ENCODE assay signal across 12 cellular contexts in the genomic region with DNA sequence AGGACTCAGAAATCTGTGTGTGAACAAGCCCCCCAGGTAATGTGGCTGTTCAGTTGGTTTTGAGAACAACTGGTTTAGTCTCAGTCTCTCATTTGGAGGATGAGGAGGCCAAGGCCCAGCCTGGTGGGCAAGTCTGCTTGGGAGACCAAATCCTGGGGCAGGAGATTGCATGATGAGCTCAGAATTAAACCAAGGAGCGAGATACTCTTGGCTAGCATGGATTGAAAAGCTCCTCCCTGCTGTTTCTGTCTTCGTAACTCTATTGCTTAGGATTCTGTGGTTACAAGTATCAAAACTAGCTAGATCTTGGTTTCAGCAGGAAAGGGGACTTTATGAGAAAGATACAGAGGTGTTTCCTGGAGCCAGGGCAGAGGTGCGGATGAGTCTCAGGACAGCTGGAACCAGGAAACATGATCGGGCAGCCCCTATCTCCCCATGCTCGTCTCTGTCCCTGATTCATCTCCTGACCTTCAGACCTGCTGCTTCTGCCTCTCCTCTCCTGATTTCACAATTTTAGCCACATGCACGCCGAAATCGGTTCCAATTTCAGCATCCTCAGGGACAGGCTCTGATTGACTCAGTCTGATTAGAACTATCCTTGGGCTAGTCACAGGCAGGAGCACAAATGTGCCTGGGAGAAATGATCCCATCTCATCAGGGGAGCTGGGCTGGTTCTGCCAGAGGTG. TPM values are rescaled to one million over a fixed set of nuclear protein-coding genes. Genes with fewer than 3 reads are reported as not detected.
DNase-seq lines count a peak whose midpoint lies in the region; ATAC-seq and TF ChIP-seq lines count a peak whose summit lies in the region.
"Had no signal": no experiment of that assay in that cellular context is flagged by ENCODE, and none has a peak within 500 bp of the region (broad histone marks: within the 10 kb centered on the region; RNA-seq: fewer than 3 reads in every experiment).

No MANE protein-coding gene starts in this region.

- H3K9me3 Mint-ChIP-seq in stimulated activated effector memory CD8-positive, alpha-beta T cell treated with anti-CD3 and anti-CD28 coated beads, Interleukin-12 subunit alpha, Interleukin-12 subunit beta, amount 100 ng/mL, for 72 hours, result peaks cover 3% of the 10 kb centered on the region
- H3K9me3 Mint-ChIP-seq in activated CD4-positive, alpha-beta memory T cell treated with anti-CD3 and anti-CD28 coated beads, Interleukin-2, amount 10 ng/mL, durations not matched to agents 7 days and 5 days, result no peaks in the 10 kb centered on the region

- peak overlapping the region; percentile 65 for H2AFZ ChIP-seq in GM23248
- H2AFZ ChIP-seq in hepatocyte, result no peak overlapping the region

- H3K4me3 ChIP-seq in GM23248 (peak overlapping the region; percentile 46), astrocyte of the cerebellum (ENCODE audit: low read depth, low read length) (no peak overlapping the region), hepatocyte (no peak overlapping the region)
- H3K4me3 ChIP-seq: MG63 had no signal

- DNase-seq in GM23248 (peak; percentile 91), astrocyte of the cerebellum (ENCODE audit: low read depth) (peak; percentile 31), hepatocyte (ENCODE audit: low spot score) (no peak), T-helper 17 cell (no peak)
- DNase-seq in stimulated activated effector memory CD8-positive, alpha-beta T cell treated with anti-CD3 and anti-CD28 coated beads, Interleukin-12 subunit alpha, Interleukin-12 subunit beta, amount 100 ng/mL, for 72 hours (ENCODE audit: low spot score in 2 of 2), result no peak
- DNase-seq in activated CD4-positive, alpha-beta memory T cell treated with anti-CD3 and anti-CD28 coated beads, Interleukin-2, amount 10 ng/mL, durations not matched to agents 7 days and 5 days, result no peak
- DNase-seq in activated effector memory CD4-positive, alpha-beta T cell treated with anti-CD3 and anti-CD28 coated beads, Interleukin-2, amount 50 U/mL, for 16 hours, result no peak
- DNase-seq: activated CD4-positive, alpha-beta T cell treated with anti-CD3 and anti-CD28 coated beads for 48 hours; DMS79; MG63 had no signal

- POLR2A ChIA-PET in activated CD4-positive, alpha-beta memory T cell treated with anti-CD3 and anti-CD28 coated beads, Interleukin-2, amount 10 ng/mL, durations not matched to agents 7 days and 5 days (lab: Charles Lee), result no interaction called here

- H3K27me3 ChIP-seq in GM23248 (replicated peaks; ENCODE audit: insufficient read depth) (no peaks in the 10 kb centered on the region), hepatocyte (no peaks in the 10 kb centered on the region)
- H3K27me3 ChIP-seq: MG63 had no signal

- TF ChIP-seq CTCF in astrocyte of the cerebellum (IDR thresholded peaks at IDR 0.05; ENCODE audit: low read depth, low read length, missing control alignments), result no peak
- no peak for TF ChIP-seq CTCF in hepatocyte (IDR thresholded peaks at IDR 0.05; ENCODE audit: poor library complexity)

- no peaks in the 10 kb centered on the region for H3K9me3 ChIP-seq in GM23248 (ENCODE audit: low read depth)
- H3K9me3 ChIP-seq in hepatocyte (ENCODE audit: low read depth), result no peaks in the 10 kb centered on the region
- H3K9me3 ChIP-seq in T-helper 17 cell (ENCODE audit: control insufficient read depth, low read length, poor library complexity, severe bottlenecking), result no peaks in the 10 kb centered on the region
- H3K9me3 ChIP-seq: MG63 had no signal

- no peaks in the 10 kb centered on the region for H4K20me1 ChIP-seq in GM23248 (ENCODE audit: insufficient read depth)
- H4K20me1 ChIP-seq in hepatocyte (ENCODE audit: insufficient read depth, poor library complexity, severe bottlenecking), result no peaks in the 10 kb centered on the region

- no peaks in the 10 kb centered on the region for H3K36me3 ChIP-seq in GM23248 (ENCODE audit: low read depth)
- H3K36me3 ChIP-seq in hepatocyte (replicated peaks; ENCODE audit: insufficient read depth, low read depth), result no peaks in the 10 kb centered on the region
- H3K36me3 ChIP-seq: MG63 had no signal

- CTCF ChIA-PET in activated CD4-positive, alpha-beta memory T cell treated with anti-CD3 and anti-CD28 coated beads, Interleukin-2, amount 10 ng/mL, durations not matched to agents 7 days and 5 days (lab: Charles Lee), result no interaction called here

- peaks cover 53% of the 10 kb centered on the region for H3K4me1 ChIP-seq in GM23248 (ENCODE audit: insufficient read depth)
- H3K4me1 ChIP-seq in hepatocyte (ENCODE audit: insufficient read depth), result peaks cover 24% of the 10 kb centered on the region

- peak overlapping the region; percentile 60 for H3K9ac ChIP-seq in GM23248

- H3F3A ChIP-seq in GM23248 (ENCODE audit: insufficient read depth), result peaks cover 52% of the 10 kb centered on the region

- peak overlapping the region; percentile 52 for H3K27ac Mint-ChIP-seq in stimulated activated effector memory CD8-positive, alpha-beta T cell treated with anti-CD3 and anti-CD28 coated beads, Interleukin-12 subunit alpha, Interleukin-12 subunit beta, amount 100 ng/mL, for 72 hours
- no peak overlapping the region for H3K27ac Mint-ChIP-seq in activated CD4-positive, alpha-beta memory T cell treated with anti-CD3 and anti-CD28 coated beads, Interleukin-2, amount 10 ng/mL, durations not matched to agents 7 days and 5 days
- H3K27ac Mint-ChIP-seq in T-helper 17 cell, result no peak overlapping the region

- H3K4me3 Mint-ChIP-seq in stimulated activated effector memory CD8-positive, alpha-beta T cell treated with anti-CD3 and anti-CD28 coated beads, Interleukin-12 subunit alpha, Interleukin-12 subunit beta, amount 100 ng/mL, for 72 hours, result no peak overlapping the region
- no peak overlapping the region for H3K4me3 Mint-ChIP-seq in activated CD4-positive, alpha-beta memory T cell treated with anti-CD3 and anti-CD28 coated beads, Interleukin-2, amount 10 ng/mL, durations not matched to agents 7 days and 5 days
- no peak overlapping the region for H3K4me3 Mint-ChIP-seq in T-helper 17 cell

- H3K27me3 Mint-ChIP-seq in activated CD4-positive, alpha-beta memory T cell treated with anti-CD3 and anti-CD28 coated beads, Interleukin-2, amount 10 ng/mL, durations not matched to agents 7 days and 5 days, result peaks cover 22% of the 10 kb centered on the region
- H3K27me3 Mint-ChIP-seq in T-helper 17 cell, result no peaks in the 10 kb centered on the region

- H3K4me1 Mint-ChIP-seq in stimulated activated effector memory CD8-positive, alpha-beta T cell treated with anti-CD3 and anti-CD28 coated beads, Interleukin-12 subunit alpha, Interleukin-12 subunit beta, amount 100 ng/mL, for 72 hours, result peaks cover 23% of the 10 kb centered on the region
- H3K4me1 Mint-ChIP-seq in activated CD4-positive, alpha-beta memory T cell treated with anti-CD3 and anti-CD28 coated beads, Interleukin-2, amount 10 ng/mL, durations not matched to agents 7 days and 5 days, result peaks cover 2% of the 10 kb centered on the region
- peaks cover 8% of the 10 kb centered on the region for H3K4me1 Mint-ChIP-seq in T-helper 17 cell

- in situ Hi-C loops in GM23248 (cut with MboI) (no loop called here), astrocyte of the cerebellum (cut with HindIII; ENCODE audit: low sequenced_read_pairs) (no loop called here)

- no peaks in the 10 kb centered on the region for H3K36me3 Mint-ChIP-seq in stimulated activated effector memory CD8-positive, alpha-beta T cell treated with anti-CD3 and anti-CD28 coated beads, Interleukin-12 subunit alpha, Interleukin-12 subunit beta, amount 100 ng/mL, for 72 hours
- no peaks in the 10 kb centered on the region for H3K36me3 Mint-ChIP-seq in activated CD4-positive, alpha-beta memory T cell treated with anti-CD3 and anti-CD28 coated beads, Interleukin-2, amount 10 ng/mL, durations not matched to agents 7 days and 5 days (ENCODE audit: low read depth)
- H3K36me3 Mint-ChIP-seq in T-helper 17 cell (ENCODE audit: low read depth), result no peaks in the 10 kb centered on the region

- H3K79me2 ChIP-seq in GM23248 (ENCODE audit: insufficient read depth), result no peaks in the 10 kb centered on the region
- H3K79me2 ChIP-seq in hepatocyte, result no peaks in the 10 kb centered on the region

- H3K9me2 ChIP-seq in GM23248 (ENCODE audit: insufficient read depth), result no peaks in the 10 kb centered on the region
- H3K9me2 ChIP-seq in hepatocyte (replicated peaks; ENCODE audit: insufficient read depth), result no peaks in the 10 kb centered on the region

- peak overlapping the region; percentile 63 for H3K4me2 ChIP-seq in GM23248 (ENCODE audit: unreplicated experiment)
- H3K4me2 ChIP-seq in hepatocyte, result no peak overlapping the region

- WGBS in GM23248 (ENCODE audit: low coverage in 1 of 2, low lambda C conversion rate in 2 of 2, missing lambda C conversion rate in 2 of 2), 2 experiments, result 1 to 2% methylated on average over 8 of the region's 8 CpGs
- 81% methylated on average over 8 of the region's 8 CpGs for WGBS in hepatocyte (ENCODE audit: low lambda C conversion rate, missing lambda C conversion rate)

- no peak for ATAC-seq in stimulated activated effector memory CD8-positive, alpha-beta T cell treated with anti-CD3 and anti-CD28 coated beads, Interleukin-12 subunit alpha, Interleukin-12 subunit beta, amount 100 ng/mL, for 72 hours
- no peak for ATAC-seq in T-helper 17 cell
- ATAC-seq in HG02852 (IDR thresholded peaks at IDR 0.05; ENCODE audit: unreplicated experiment), result no peak
- ATAC-seq: Panc1 had no signal

- H3K27ac ChIP-seq in GM23248 (peak overlapping the region; percentile 77), hepatocyte (peak overlapping the region; percentile 81)

RNA-seq across cellular contexts. Expression of a gene that starts 40.2 kb away (rescaled TPM):
- 1.8 and 3.8 TPM in 2 replicates for total RNA-seq in GM23248 (2014; rRNA removed; shearing (Covaris generic))
- polyA plus RNA-seq in GM23248 (2016; fragmentation: Nextera tagmentation; extraction: Ambion mirVana), result 7.0 and 7.7 TPM in 2 replicates
- total RNA-seq in hepatocyte, result 4.2 and 4.7 TPM in 2 replicates
- 8.6 and 11.8 TPM in 2 replicates for polyA plus RNA-seq in hepatocyte
- 10 to 100 TPM; 29.3 to 31.5 TPM for total RNA-seq in activated CD4-positive, alpha-beta memory T cell treated with anti-CD3 and anti-CD28 coated beads, Interleukin-2, amount 10 ng/mL, durations not matched to agents 7 days and 5 days
- 10 to 100 TPM; 49.3 to 70.0 TPM for total RNA-seq in T-helper 17 cell

Comparison
In these comparisons a context has a peak if more than half of its experiments do, and no peak if none do; other contexts are left out.
1. DNase-seq: peak in GM23248 (single experiment) and astrocyte of the cerebellum (single experiment); none in hepatocyte (single experiment), stimulated activated effector memory CD8-positive, alpha-beta T cell treated with anti-CD3 and anti-CD28 coated beads, Interleukin-12 subunit alpha, Interleukin-12 subunit beta, amount 100 ng/mL, for 72 hours (0 of 2), activated CD4-positive, alpha-beta memory T cell treated with anti-CD3 and anti-CD28 coated beads, Interleukin-2, amount 10 ng/mL, durations not matched to agents 7 days and 5 days (single experiment), T-helper 17 cell (0 of 3) and activated effector memory CD4-positive, alpha-beta T cell treated with anti-CD3 and anti-CD28 coated beads, Interleukin-2, amount 50 U/mL, for 16 hours (single experiment).